Comparison of ENCODE assay signal across 1 cellular context in genomic region chr5:174690256-174690655, GRCh38.
TF ChIP-seq lines count a peak whose summit lies in the region.

No MANE protein-coding gene starts in this region.

TF ChIP-seq in H1, 55 proteins besides CTCF, POLR2A, EP300 and RAD21:
- no peak for TF ChIP-seq GABPA (IDR thresholded peaks at IDR 0.05; ENCODE audit: borderline replicate concordance, insufficient read depth, low read length)
- TF ChIP-seq RNF2 (IDR thresholded peaks at IDR 0.05; ENCODE audit: borderline replicate concordance, low read depth, low read length, missing control alignments, poor library complexity, severe bottlenecking) = no peak
- TF ChIP-seq KDM1A (IDR thresholded peaks at IDR 0.05; ENCODE audit: borderline replicate concordance, low read length) = 0 out of 2 replicates have a peak, but pooled peaks have one; percentile 11
- no peak for TF ChIP-seq HDAC2 (IDR thresholded peaks at IDR 0.05; ENCODE audit: borderline replicate concordance in 1 of 2, low read depth in 2 of 2, low read length in 2 of 2)
- TF ChIP-seq POU5F1 (IDR thresholded peaks at IDR 0.05; ENCODE audit: low read depth, low read length) = no peak
- peak; percentile 24; the same call in 1 of the 2 replicates for TF ChIP-seq BACH1 (IDR thresholded peaks at IDR 0.05; ENCODE audit: low read length)
